In genomic region chr12:16454481-16454880, GRCh38 we compare ENCODE assay signal across 20 cellular contexts.
DNase-seq lines count a peak whose midpoint lies in the region; ATAC-seq, FAIRE-seq and TF ChIP-seq lines count a peak whose summit lies in the region.
"Had no signal": no experiment of that assay in that cellular context is flagged by ENCODE, and none has a peak within 500 bp of the region (broad histone marks: within the 10 kb centered on the region; RNA-seq: fewer than 3 reads in every experiment).

No MANE protein-coding gene starts in this region.

- H3K36me3 ChIP-seq in breast epithelium (no peaks in the 10 kb centered on the region), astrocyte (ENCODE audit: insufficient read depth, low read length) (no peaks in the 10 kb centered on the region), gastrocnemius medialis (no peaks in the 10 kb centered on the region)
- H3K36me3 ChIP-seq: BLaER1 treated with 17β-estradiol and CSF1 and Interleukin-3, amounts not matched to agents 10 nM and 100 nM; Peyer's patch had no signal

- H3K9me3 Mint-ChIP-seq in MCF 10A (ENCODE audit: unreplicated experiment) (no peaks in the 10 kb centered on the region), astrocyte (ENCODE audit: unreplicated experiment) (no peaks in the 10 kb centered on the region)

- no peak for TF ChIP-seq POLR2A in breast epithelium (IDR thresholded peaks at IDR 0.05)
- no peak for TF ChIP-seq POLR2A in gastrocnemius medialis (IDR thresholded peaks at IDR 0.05)

- DNase-seq in MCF 10A (ENCODE audit: unreplicated experiment): peak; percentile 9
- DNase-seq in breast epithelium (ENCODE audit: low spot score in 2 of 2): no peak
- peak; percentile 26 for DNase-seq in astrocyte (ENCODE audit: low read depth)
- DNase-seq in fibroblast of pulmonary artery (ENCODE audit: low read depth): peak; percentile 44
- no peak for DNase-seq in left cardiac atrium
- DNase-seq in NOMO-1 treated with dmso at 0.1 percent for 144 hours (lab: John Stamatoyannopoulos, UW; ENCODE audit: unreplicated experiment): no peak
- DNase-seq in gastrocnemius medialis: no peak
- DNase-seq: COR-L47, DMS53, GOT3, MV-4-11, NCI-H1417 treated with DMSO at 0.1 percent for 48 hours, NCI-H2029 treated with DMSO at 0.1 percent for 48 hours, NCI-H510A, Peyer's patch, SHP77 treated with DMSO at 0.1 percent for 48 hours had no signal

- no peaks in the 10 kb centered on the region for H3K4me1 Mint-ChIP-seq in MCF 10A (ENCODE audit: insufficient read depth, unreplicated experiment)
- H3K4me1 Mint-ChIP-seq in astrocyte (ENCODE audit: low read depth, unreplicated experiment): peaks cover 14% of the 10 kb centered on the region

- TF ChIP-seq CTCF in MCF 10A (IDR thresholded peaks at IDR 0.05; ENCODE audit: unreplicated experiment): no peak
- no peak for TF ChIP-seq CTCF in breast epithelium (IDR thresholded peaks at IDR 0.05)
- TF ChIP-seq CTCF in astrocyte (IDR thresholded peaks at IDR 0.05; ENCODE audit: insufficient read depth, low read depth, low read length): no peak
- TF ChIP-seq CTCF in fibroblast of pulmonary artery (IDR thresholded peaks at IDR 0.05; ENCODE audit: low read length, missing control alignments): no peak
- no peak for TF ChIP-seq CTCF in gastrocnemius medialis (IDR thresholded peaks at IDR 0.05 in 4 of 5, conservative IDR thresholded peaks at IDR 0.05 in 1 of 5)

- H3K27me3 ChIP-seq in breast epithelium: no peaks in the 10 kb centered on the region
- no peaks in the 10 kb centered on the region for H3K27me3 ChIP-seq in astrocyte (ENCODE audit: insufficient read depth, low read length)
- H3K27me3 ChIP-seq in gastrocnemius medialis: no peaks in the 10 kb centered on the region
- H3K27me3 ChIP-seq: BLaER1 treated with 17β-estradiol and CSF1 and Interleukin-3, amounts not matched to agents 10 nM and 100 nM; Peyer's patch had no signal

- H3K9ac ChIP-seq in astrocyte (ENCODE audit: low read length): no peak overlapping the region
- H3K9ac ChIP-seq: BLaER1 treated with 17β-estradiol and CSF1 and Interleukin-3, amounts not matched to agents 10 nM and 100 nM had no signal

- no peaks in the 10 kb centered on the region for H3K79me2 ChIP-seq in astrocyte (ENCODE audit: insufficient read depth, low read length)

- H3K4me3 ChIP-seq in breast epithelium: no peak overlapping the region
- no peak overlapping the region for H3K4me3 ChIP-seq in astrocyte (ENCODE audit: insufficient read depth, low read depth, low read length)
- H3K4me3 ChIP-seq in fibroblast of pulmonary artery (replicated peaks; ENCODE audit: low read depth, low read length): no peak overlapping the region
- H3K4me3 ChIP-seq in gastrocnemius medialis: no peak overlapping the region
- H3K4me3 ChIP-seq: BLaER1 treated with 17β-estradiol and CSF1 and Interleukin-3, amounts not matched to agents 10 nM and 100 nM; Peyer's patch had no signal

- H3K9me3 ChIP-seq in breast epithelium (no peaks in the 10 kb centered on the region), astrocyte (ENCODE audit: insufficient read depth, low read depth, low read length) (no peaks in the 10 kb centered on the region), gastrocnemius medialis (no peaks in the 10 kb centered on the region)
- H3K9me3 ChIP-seq: BLaER1 treated with 17β-estradiol and CSF1 and Interleukin-3, amounts not matched to agents 10 nM and 100 nM; Peyer's patch had no signal

- H3K27ac ChIP-seq in breast epithelium: no peak overlapping the region
- H3K27ac ChIP-seq in astrocyte (ENCODE audit: low read depth, low read length): no peak overlapping the region
- no peak overlapping the region for H3K27ac ChIP-seq in gastrocnemius medialis
- H3K27ac ChIP-seq: 22Rv1; BLaER1 treated with 17β-estradiol and CSF1 and Interleukin-3, amounts not matched to agents 10 nM and 100 nM; Peyer's patch had no signal

- H3K4me3 Mint-ChIP-seq in MCF 10A (ENCODE audit: unreplicated experiment): no peak overlapping the region
- H3K4me3 Mint-ChIP-seq in astrocyte (ENCODE audit: unreplicated experiment): no peak overlapping the region

- no peak for FAIRE-seq in astrocyte (lab: Jason Lieb, UNC)
- FAIRE-seq: GM12891 had no signal

- H3K4me1 ChIP-seq in breast epithelium (no peaks in the 10 kb centered on the region), astrocyte (ENCODE audit: insufficient read depth, low read length) (no peaks in the 10 kb centered on the region), gastrocnemius medialis (no peaks in the 10 kb centered on the region)
- H3K4me1 ChIP-seq: Peyer's patch had no signal

- H3K27me3 Mint-ChIP-seq in MCF 10A (ENCODE audit: insufficient read depth, unreplicated experiment) (no peaks in the 10 kb centered on the region), astrocyte (ENCODE audit: low read depth, unreplicated experiment) (no peaks in the 10 kb centered on the region)

- POLR2A ChIA-PET in MCF 10A (lab: Yijun Ruan, JAX): no interaction called here

- H4K20me1 ChIP-seq in astrocyte (ENCODE audit: insufficient read depth, low read length): no peaks in the 10 kb centered on the region
- H4K20me1 ChIP-seq: BLaER1 treated with 17β-estradiol and CSF1 and Interleukin-3, amounts not matched to agents 10 nM and 100 nM had no signal

- intact Hi-C loops in MCF 10A (cut with micrococcal nuclease) (no loop called here), breast epithelium (cut with DNase I; ENCODE audit: low total_unique reads) (no loop called here), left cardiac atrium (cut with DNase I) (no loop called here), gastrocnemius medialis (cut with DNase I; ENCODE audit: low total_unique reads) (no loop called here)

- H3K36me3 Mint-ChIP-seq in MCF 10A (ENCODE audit: insufficient read depth, unreplicated experiment): no peaks in the 10 kb centered on the region
- H3K36me3 Mint-ChIP-seq in astrocyte (ENCODE audit: low read depth, unreplicated experiment): no peaks in the 10 kb centered on the region

- H3K27ac Mint-ChIP-seq in MCF 10A (ENCODE audit: low read depth, unreplicated experiment) (no peak overlapping the region), astrocyte (ENCODE audit: unreplicated experiment) (peak overlapping the region; percentile 37)

- ATAC-seq in GM18868 (IDR thresholded peaks at IDR 0.05; ENCODE audit: unreplicated experiment) (no peak), left cardiac atrium (no peak), gastrocnemius medialis (no peak)

- no peak overlapping the region for H2AFZ ChIP-seq in astrocyte (ENCODE audit: low read depth, low read length)

- CTCF ChIA-PET in MCF 10A (lab: Yijun Ruan, JAX): no interaction called here

- no TSS peak for BruUV-seq in MCF 10A (replicated peaks; lab: Mats Ljungman, UMichigan)

- no peak overlapping the region for H3K4me2 ChIP-seq in astrocyte (ENCODE audit: low read length)
- H3K4me2 ChIP-seq: BLaER1 treated with 17β-estradiol and CSF1 and Interleukin-3, amounts not matched to agents 10 nM and 100 nM had no signal

- in situ Hi-C loops in gastrocnemius medialis (cut with MboI; ENCODE audit: low sequenced_read_pairs in 4 of 4): no loop called here

Comparison
In these comparisons a context has a peak if more than half of its experiments do, and no peak if none do; other contexts are left out.
1. DNase-seq: peak in MCF 10A (single experiment), astrocyte (single experiment) and fibroblast of pulmonary artery (single experiment); none in breast epithelium (0 of 2), left cardiac atrium (single experiment), NOMO-1 treated with dmso at 0.1 percent for 144 hours (single experiment) and gastrocnemius medialis (0 of 2).